7 cellular contexts compared by ENCODE assay signal in genomic region chr7:95540366-95540765, GRCh38. TPM values are rescaled to one million over a fixed set of nuclear protein-coding genes. Genes with fewer than 3 reads are reported as not detected.
"Had no signal": no experiment of that assay in that cellular context is flagged by ENCODE, and none has a peak within 500 bp of the region (broad histone marks: within the 10 kb centered on the region; RNA-seq: fewer than 3 reads in every experiment).

No MANE protein-coding gene starts in this region.

- H3K27me3 Mint-ChIP-seq: IgD-negative memory B cell had no signal

- H3K9me3 Mint-ChIP-seq: IgD-negative memory B cell had no signal

- H3K27ac Mint-ChIP-seq: IgD-negative memory B cell had no signal

- DNase-seq: IMR-90 had no signal

- H3K27ac ChIP-seq: HL-60 had no signal

- ATAC-seq: HepG2, K562 had no signal

- FAIRE-seq: HepG2, HTR-8/SVneo, K562 had no signal

- H3K4me3 Mint-ChIP-seq: IgD-negative memory B cell had no signal

- H3K4me3 ChIP-seq: K562 had no signal

RNA-seq across cellular contexts. Expression of gene ASB4, which starts 54.6 kb away (rescaled TPM):
- total RNA-seq: HT1080, IMR-90 had no signal
- polyA plus RNA-seq: IgD-negative memory B cell, IMR-90 had no signal

RNA-seq across cellular contexts. Expression of gene PDK4, which starts 56.0 kb away (rescaled TPM):
- total RNA-seq: HepG2, HT1080 had no signal
- polyA plus RNA-seq: IgD-negative memory B cell had no signal
